Comparison of ENCODE assay signal across 36 cellular contexts in the genomic region with DNA sequence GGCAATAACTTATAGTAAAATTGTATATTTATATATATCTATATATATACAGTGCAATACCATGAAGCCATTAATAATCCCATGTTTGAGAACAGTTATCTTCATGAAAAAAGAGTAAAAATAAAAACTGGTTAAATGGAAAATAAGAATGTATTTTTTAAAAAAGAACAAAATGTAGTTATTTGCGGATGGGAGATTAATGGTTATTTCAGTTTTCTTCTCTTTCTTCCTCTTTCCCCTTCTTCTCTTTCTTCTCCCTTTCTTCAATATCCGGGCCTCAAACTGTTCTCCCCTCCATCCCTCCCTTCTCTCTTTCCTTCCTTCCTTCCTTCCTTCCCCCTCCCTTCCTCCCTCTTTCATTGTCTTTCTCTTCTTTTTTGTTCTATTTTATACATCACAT.
"Had no signal": no experiment of that assay in that cellular context is flagged by ENCODE, and none has a peak within 500 bp of the region (broad histone marks: within the 10 kb centered on the region; RNA-seq: fewer than 3 reads in every experiment).

No MANE protein-coding gene starts in this region.

- H3K4me3 ChIP-seq: MG63 had no signal

- H3K9me3 ChIP-seq: MG63 had no signal

- H3K36me3 ChIP-seq: MG63 had no signal

- DNase-seq: Karpas-422, Kasumi-1, MG63, MM.1S, MV-4-11, NCI-H1048, NCI-H1092, NCI-H1092 treated with DMSO at 0.1 percent for 48 hours, NCI-H1105, NCI-H1105 treated with DMSO at 0.1 percent for 48 hours, NCI-H1417, NCI-H1417 treated with DMSO at 0.1 percent for 48 hours, NCI-H1436, NCI-H1436 treated with DMSO at 0.1 percent for 48 hours, NCI-H146, NCI-H1694, NCI-H1694 treated with DMSO at 0.1 percent for 48 hours, NCI-H187, NCI-H187 treated with DMSO at 0.1 percent for 48 hours, NCI-H1930, NCI-H2029, NCI-H2029 treated with DMSO at 0.1 percent for 48 hours, NCI-H2081, NCI-H2081 treated with DMSO at 0.1 percent for 48 hours, NCI-H2107, NCI-H2171, NCI-H2171 treated with DMSO at 0.1 percent for 48 hours, NCI-H2227 treated with DMSO at 0.1 percent for 48 hours, NCI-H226, NCI-H345, NCI-H446, NCI-H446 treated with DMSO at 0.1 percent for 48 hours, NCI-H510A, NCI-H510A treated with DMSO at 0.1 percent for 48 hours, NCI-H524, NCI-H524 treated with DMSO at 0.1 percent for 48 hours had no signal

- H3K27me3 ChIP-seq: MG63 had no signal
